In genomic region chr1:70024272-70024671, GRCh38 we compare ENCODE assay signal across 40 cellular contexts.
"Had no signal": no experiment of that assay in that cellular context is flagged by ENCODE, and none has a peak within 500 bp of the region (broad histone marks: within the 10 kb centered on the region; RNA-seq: fewer than 3 reads in every experiment).

No MANE protein-coding gene starts in this region.

- ATAC-seq: activated naive CD4-positive, alpha-beta T cell treated with anti-CD3 and anti-CD28 coated beads, Interleukin-2, amount 50 U/mL, for 72 hours; activated naive CD8-positive, alpha-beta T cell treated with anti-CD3 and anti-CD28 coated beads, Interleukin-2, amount 50 U/mL, for 24 hours; activated T-cell treated with anti-CD3 and anti-CD28 coated beads, Interleukin-2, amount 50 U/mL, for 4 hours; activated T-cell treated with anti-CD3 and anti-CD28 coated beads, Interleukin-2, amount 50 U/mL, for 72 hours; activated T-helper 17 cell treated with anti-CD3 and anti-CD28 coated beads, Interleukin-2, amount 50 U/mL, for 72 hours; body of pancreas had no signal

- H3K9me3 ChIP-seq: adrenal gland, ascending aorta, body of pancreas, breast epithelium had no signal

- H3K27me3 ChIP-seq: adrenal gland, ascending aorta, body of pancreas, brain microvascular endothelial cell, breast epithelium, cardiac muscle cell had no signal

- H3K4me1 Mint-ChIP-seq: activated naive CD4-positive, alpha-beta T cell treated with anti-CD3 and anti-CD28 coated beads, Interleukin-2, amount 10 ng/mL, durations not matched to agents 7 days and 5 days; activated naive CD4-positive, alpha-beta T cell treated with anti-CD3 and anti-CD28 coated beads, Interleukin-2, amount 50 U/mL, for 24 hours; activated naive CD8-positive, alpha-beta T cell treated with anti-CD3 and anti-CD28 coated beads for 36 hours; activated naive CD8-positive, alpha-beta T cell treated with anti-CD3 and anti-CD28 coated beads, Interleukin-2, amount 10 ng/mL, durations not matched to agents 7 days and 5 days; activated naive CD8-positive, alpha-beta T cell treated with anti-CD3 and anti-CD28 coated beads, Interleukin-2, amount 50 U/mL, for 24 hours; activated T-helper 17 cell treated with anti-CD3 and anti-CD28 coated beads, Interleukin-2, amount 50 U/mL, for 72 hours; brain; central memory CD8-positive, alpha-beta T cell had no signal

- H3K27me3 Mint-ChIP-seq: activated naive CD4-positive, alpha-beta T cell treated with anti-CD3 and anti-CD28 coated beads, Interleukin-2, amount 10 ng/mL, durations not matched to agents 7 days and 5 days; activated naive CD4-positive, alpha-beta T cell treated with anti-CD3 and anti-CD28 coated beads, Interleukin-2, amount 50 U/mL, for 24 hours; activated naive CD8-positive, alpha-beta T cell treated with anti-CD3 and anti-CD28 coated beads for 36 hours; activated naive CD8-positive, alpha-beta T cell treated with anti-CD3 and anti-CD28 coated beads, Interleukin-2, amount 50 U/mL, for 24 hours; activated T-cell treated with anti-CD3 and anti-CD28 coated beads, Interleukin-2, amount 50 U/mL, for 24 hours; activated T-helper 17 cell treated with anti-CD3 and anti-CD28 coated beads, Interleukin-2, amount 50 U/mL, for 72 hours; brain; central memory CD8-positive, alpha-beta T cell had no signal

- FAIRE-seq: astrocyte, bronchial epithelial cell had no signal

- H3K4me1 ChIP-seq: ascending aorta, body of pancreas, breast epithelium had no signal

- DNase-seq: activated effector memory CD4-positive, alpha-beta T cell treated with anti-CD3 and anti-CD28 coated beads, Interleukin-2, amount 50 U/mL, for 16 hours; activated effector memory CD4-positive, alpha-beta T cell treated with Interleukin-2 at 50 U/mL for 16 hours; activated gamma-delta T cell; activated gamma-delta T cell treated with Interleukin-2 at 50 U/mL for 16 hours; activated naive CD4-positive, alpha-beta T cell; activated naive CD4-positive, alpha-beta T cell treated with anti-CD3 and anti-CD28 coated beads for 36 hours; activated naive CD4-positive, alpha-beta T cell treated with anti-CD3 and anti-CD28 coated beads, Interleukin-2, amount 10 ng/mL, durations not matched to agents 7 days and 5 days; activated naive CD4-positive, alpha-beta T cell treated with anti-CD3 and anti-CD28 coated beads, Interleukin-2, amount 50 U/mL, for 16 hours; activated naive CD4-positive, alpha-beta T cell treated with Interleukin-2 at 50 U/mL for 16 hours; activated naive CD8-positive, alpha-beta T cell treated with anti-CD3 and anti-CD28 coated beads for 36 hours; activated naive CD8-positive, alpha-beta T cell treated with anti-CD3 and anti-CD28 coated beads, Interleukin-2, amount 10 ng/mL, durations not matched to agents 7 days and 5 days; activated naive CD8-positive, alpha-beta T cell treated with anti-CD3 and anti-CD28 coated beads, Interleukin-2, amount 50 U/mL, for 24 hours; activated T-cell treated with anti-CD3 and anti-CD28 coated beads, Interleukin-2, amount 50 U/mL, for 1 hour; activated T-cell treated with anti-CD3 and anti-CD28 coated beads, Interleukin-2, amount 50 U/mL, for 24 hours; activated T-cell treated with anti-CD3 and anti-CD28 coated beads, Interleukin-2, amount 50 U/mL, for 4 hours; activated T-cell treated with anti-CD3 and anti-CD28 coated beads, Interleukin-2, amount 50 U/mL, for 48 hours; activated T-cell treated with anti-CD3 and anti-CD28 coated beads, Interleukin-2, amount 50 U/mL, for 72 hours; adrenal gland; amniotic stem cell; amygdala; anterior cingulate cortex; aorta; body of pancreas; brain microvascular endothelial cell; caudate nucleus; central memory CD4-positive, alpha-beta T cell; cerebellar nuclear complex had no signal

- H3K27ac ChIP-seq: adrenal gland, ascending aorta, body of pancreas, brain microvascular endothelial cell, breast epithelium, cardiac muscle cell had no signal

- H3K27ac Mint-ChIP-seq: activated naive CD4-positive, alpha-beta T cell treated with anti-CD3 and anti-CD28 coated beads for 36 hours; activated naive CD4-positive, alpha-beta T cell treated with anti-CD3 and anti-CD28 coated beads, Interleukin-2, amount 10 ng/mL, durations not matched to agents 7 days and 5 days; activated naive CD4-positive, alpha-beta T cell treated with anti-CD3 and anti-CD28 coated beads, Interleukin-2, amount 50 U/mL, for 24 hours; activated naive CD4-positive, alpha-beta T cell treated with anti-CD3 and anti-CD28 coated beads, Interleukin-2, amount 50 U/mL, for 72 hours; activated naive CD8-positive, alpha-beta T cell; activated naive CD8-positive, alpha-beta T cell treated with anti-CD3 and anti-CD28 coated beads for 36 hours; activated naive CD8-positive, alpha-beta T cell treated with anti-CD3 and anti-CD28 coated beads, Interleukin-2, amount 10 ng/mL, durations not matched to agents 7 days and 5 days; activated naive CD8-positive, alpha-beta T cell treated with anti-CD3 and anti-CD28 coated beads, Interleukin-2, amount 50 U/mL, for 24 hours; activated T-cell treated with anti-CD3 and anti-CD28 coated beads, Interleukin-2, amount 50 U/mL, for 24 hours; activated T-cell treated with anti-CD3 and anti-CD28 coated beads, Interleukin-2, amount 50 U/mL, for 72 hours; activated T-helper 1 cell treated with anti-CD3 and anti-CD28 coated beads, Interleukin-12 subunit alpha, Interleukin-12 subunit beta, Interleukin-2, Interleukin-4 antibody, amounts not matched to agents 30 ng/mL and 10 ng/mL and 1 ng/mL, durations not matched to agents 14 hours and 24 hours and 36 hours; activated T-helper 17 cell treated with anti-CD3 and anti-CD28 coated beads, Interleukin-2, amount 50 U/mL, for 72 hours; activated T-helper 2 cell treated with anti-CD3 and anti-CD28 coated beads, Interferon-gamma antibody, Interleukin-2, Interleukin-4, amounts not matched to agents 10 μg/mL and 5 μg/mL and 100 μg/mL, durations not matched to agents 14 hours and 24 hours and 36 hours had no signal

- H3K9me3 Mint-ChIP-seq: activated naive CD4-positive, alpha-beta T cell treated with anti-CD3 and anti-CD28 coated beads for 36 hours; activated naive CD4-positive, alpha-beta T cell treated with anti-CD3 and anti-CD28 coated beads, Interleukin-2, amount 10 ng/mL, durations not matched to agents 7 days and 5 days; activated naive CD4-positive, alpha-beta T cell treated with anti-CD3 and anti-CD28 coated beads, Interleukin-2, amount 50 U/mL, for 24 hours; activated naive CD4-positive, alpha-beta T cell treated with anti-CD3 and anti-CD28 coated beads, Interleukin-2, amount 50 U/mL, for 72 hours; activated naive CD8-positive, alpha-beta T cell treated with anti-CD3 and anti-CD28 coated beads for 36 hours; activated naive CD8-positive, alpha-beta T cell treated with anti-CD3 and anti-CD28 coated beads, Interleukin-2, amount 10 ng/mL, durations not matched to agents 7 days and 5 days; activated naive CD8-positive, alpha-beta T cell treated with anti-CD3 and anti-CD28 coated beads, Interleukin-2, amount 50 U/mL, for 24 hours; activated T-cell treated with anti-CD3 and anti-CD28 coated beads, Interleukin-2, amount 50 U/mL, for 4 hours; activated T-cell treated with anti-CD3 and anti-CD28 coated beads, Interleukin-2, amount 50 U/mL, for 72 hours; activated T-helper 1 cell treated with anti-CD3 and anti-CD28 coated beads, Interleukin-12 subunit alpha, Interleukin-12 subunit beta, Interleukin-2, Interleukin-4 antibody, amounts not matched to agents 30 ng/mL and 10 ng/mL and 1 ng/mL, durations not matched to agents 14 hours and 24 hours and 36 hours; activated T-helper 17 cell treated with anti-CD3 and anti-CD28 coated beads, Interleukin-2, amount 50 U/mL, for 72 hours; activated T-helper 2 cell treated with anti-CD3 and anti-CD28 coated beads, Interferon-gamma antibody, Interleukin-2, Interleukin-4, amounts not matched to agents 10 μg/mL and 5 μg/mL and 100 μg/mL, durations not matched to agents 14 hours and 24 hours and 36 hours; brain had no signal

- H3K36me3 ChIP-seq: adrenal gland, ascending aorta, brain microvascular endothelial cell, breast epithelium, cardiac muscle cell had no signal

- H3K4me3 ChIP-seq: adrenal gland, ascending aorta, body of pancreas, breast epithelium, cardiac muscle cell had no signal

- H3K4me3 Mint-ChIP-seq: activated naive CD4-positive, alpha-beta T cell treated with anti-CD3 and anti-CD28 coated beads for 36 hours; activated naive CD4-positive, alpha-beta T cell treated with anti-CD3 and anti-CD28 coated beads, Interleukin-2, amount 10 ng/mL, durations not matched to agents 7 days and 5 days; activated naive CD4-positive, alpha-beta T cell treated with anti-CD3 and anti-CD28 coated beads, Interleukin-2, amount 50 U/mL, for 24 hours; activated naive CD8-positive, alpha-beta T cell; activated naive CD8-positive, alpha-beta T cell treated with anti-CD3 and anti-CD28 coated beads for 36 hours; activated naive CD8-positive, alpha-beta T cell treated with anti-CD3 and anti-CD28 coated beads, Interleukin-2, amount 10 ng/mL, durations not matched to agents 7 days and 5 days; activated naive CD8-positive, alpha-beta T cell treated with anti-CD3 and anti-CD28 coated beads, Interleukin-2, amount 50 U/mL, for 24 hours; activated T-cell treated with anti-CD3 and anti-CD28 coated beads, Interleukin-2, amount 50 U/mL, for 24 hours; activated T-cell treated with anti-CD3 and anti-CD28 coated beads, Interleukin-2, amount 50 U/mL, for 4 hours; activated T-cell treated with anti-CD3 and anti-CD28 coated beads, Interleukin-2, amount 50 U/mL, for 72 hours; activated T-helper 1 cell treated with anti-CD3 and anti-CD28 coated beads, Interleukin-12 subunit alpha, Interleukin-12 subunit beta, Interleukin-2, Interleukin-4 antibody, amounts not matched to agents 30 ng/mL and 10 ng/mL and 1 ng/mL, durations not matched to agents 14 hours and 24 hours and 36 hours; activated T-helper 17 cell treated with anti-CD3 and anti-CD28 coated beads, Interleukin-2, amount 50 U/mL, for 72 hours; brain; central memory CD8-positive, alpha-beta T cell had no signal

- H3K36me3 Mint-ChIP-seq: activated naive CD4-positive, alpha-beta T cell treated with anti-CD3 and anti-CD28 coated beads, Interleukin-2, amount 10 ng/mL, durations not matched to agents 7 days and 5 days; activated naive CD4-positive, alpha-beta T cell treated with anti-CD3 and anti-CD28 coated beads, Interleukin-2, amount 50 U/mL, for 24 hours; activated naive CD4-positive, alpha-beta T cell treated with anti-CD3 and anti-CD28 coated beads, Interleukin-2, amount 50 U/mL, for 72 hours; activated naive CD8-positive, alpha-beta T cell; activated naive CD8-positive, alpha-beta T cell treated with anti-CD3 and anti-CD28 coated beads for 36 hours; activated naive CD8-positive, alpha-beta T cell treated with anti-CD3 and anti-CD28 coated beads, Interleukin-2, amount 10 ng/mL, durations not matched to agents 7 days and 5 days had no signal
